Comparison of ENCODE assay signal across 18 cellular contexts in the genomic region with DNA sequence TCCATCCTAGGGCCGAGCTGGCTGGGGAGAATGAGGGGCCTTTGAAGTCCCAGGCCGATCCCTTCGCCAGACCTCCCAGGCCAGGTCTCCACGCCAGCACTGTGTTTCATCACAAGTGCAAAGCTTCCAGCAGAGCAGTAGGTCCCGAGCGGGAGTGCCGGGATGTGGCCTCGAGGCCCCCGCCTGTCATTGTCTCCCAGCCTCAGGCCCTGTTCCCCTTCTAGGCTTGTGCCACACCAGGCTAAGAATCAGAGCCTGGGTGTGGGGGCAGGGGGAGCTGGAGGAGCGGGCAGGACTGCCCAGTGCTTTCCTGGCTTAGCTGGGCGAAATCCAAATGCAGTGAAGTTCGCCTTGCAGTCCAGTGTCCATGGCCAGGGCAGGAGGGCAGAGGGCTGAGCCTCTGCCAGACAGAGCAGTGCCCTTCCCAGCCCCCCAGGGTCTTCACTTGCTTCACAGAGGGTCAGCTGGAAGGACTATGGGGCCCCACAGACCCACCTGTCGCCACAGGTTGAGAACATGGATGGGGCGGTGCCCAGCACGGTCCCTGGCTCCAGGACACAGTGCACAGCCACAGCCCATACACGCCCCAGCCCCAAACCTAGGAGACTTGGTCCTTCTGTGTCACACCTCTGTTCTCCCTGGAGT. TPM values are rescaled to one million over a fixed set of nuclear protein-coding genes. Genes with fewer than 3 reads are reported as not detected.
DNase-seq lines count a peak whose midpoint lies in the region; ATAC-seq, FAIRE-seq and TF ChIP-seq lines count a peak whose summit lies in the region.
"Had no signal": no experiment of that assay in that cellular context is flagged by ENCODE, and none has a peak within 500 bp of the region (broad histone marks: within the 10 kb centered on the region; RNA-seq: fewer than 3 reads in every experiment).

No MANE protein-coding gene starts in this region.

- BruUV-seq in HCT116 (replicated peaks; lab: Mats Ljungman, UMichigan): no TSS peak
- BruUV-seq in GM12878 (replicated peaks; lab: Mats Ljungman, UMichigan): no TSS peak

- no peak for FAIRE-seq in GM12878 (lab: Jason Lieb, UNC)
- FAIRE-seq: GM18507 had no signal

- H3K9ac ChIP-seq in HCT116 (ENCODE audit: low read length): no peak overlapping the region
- H3K9ac ChIP-seq in GM12878 (ENCODE audit: control insufficient read depth, insufficient read depth, low read length): no peak overlapping the region

- no peaks in the 10 kb centered on the region for H3K9me2 ChIP-seq in HCT116 (ENCODE audit: insufficient read depth)

- no peak overlapping the region for H3K27ac ChIP-seq in HCT116 (ENCODE audit: low read depth, low read length)
- H3K27ac ChIP-seq in GM12878 (ENCODE audit: control insufficient read depth, insufficient read depth): no peak overlapping the region
- H3K27ac ChIP-seq in sigmoid colon: peak overlapping the region in 1 of 4 donors; percentile 18
- H3K27ac ChIP-seq in brain microvascular endothelial cell: no peak overlapping the region
- H3K27ac ChIP-seq: PC-9 had no signal

- H2AFZ ChIP-seq in HCT116 (ENCODE audit: low read depth, low read length, poor library complexity, severe bottlenecking) (no peak overlapping the region), GM12878 (ENCODE audit: control insufficient read depth, low read depth, low read length) (no peak overlapping the region)
- H2AFZ ChIP-seq: PC-9 had no signal

- in situ Hi-C loops in GM12878 (cut with MboI): no loop called here
- in situ Hi-C loops in brain microvascular endothelial cell (cut with HindIII; ENCODE audit: low pct_ligation_motif_present, low sequenced_read_pairs): no loop called here

- TF ChIP-seq RAD21 in HCT116 (IDR thresholded peaks at IDR 0.05; ENCODE audit: low read depth): no peak
- no peak for TF ChIP-seq RAD21 in GM12878 (IDR thresholded peaks at IDR 0.05; ENCODE audit: insufficient read depth, low read depth, low read length)

- TF ChIP-seq CTCF in HCT116 (IDR thresholded peaks at IDR 0.05 in 2 of 3, conservative IDR thresholded peaks at IDR 0.05 in 1 of 3; ENCODE audit: borderline replicate concordance in 1 of 3, insufficient read depth in 1 of 3, low read depth in 2 of 3, low read length in 2 of 3) (no peak), GM12878 (IDR thresholded peaks at IDR 0.05 in 2 of 3, conservative IDR thresholded peaks at IDR 0.05 in 1 of 3; ENCODE audit: control insufficient read depth in 2 of 3, extremely low read depth in 1 of 3, insufficient read depth in 1 of 3, low read depth in 3 of 3, low read length in 3 of 3) (no peak), sigmoid colon (IDR thresholded peaks at IDR 0.05) (no peak), brain microvascular endothelial cell (IDR thresholded peaks at IDR 0.05; ENCODE audit: low read depth, low read length, missing control alignments) (no peak), endothelial cell (IDR thresholded peaks at IDR 0.05; ENCODE audit: unreplicated experiment) (no peak)

- RAD21 ChIA-PET in HCT116 (lab: Charles Lee; ENCODE audit: low non-redundant PET in 1 of 2, low total read pairs in 2 of 2, uncharacterized antibody in 2 of 2, unreplicated experiment in 2 of 2) (no interaction called here), GM12878 (lab: Charles Lee; ENCODE audit: unreplicated experiment) (interaction anchor here (0.8 kb wide), 1 partner anchor 15 kb away, joined by 3 read pairs; no protein-coding TSS in a partner anchor)

- H3K9me3 Mint-ChIP-seq in endothelial cell (ENCODE audit: unreplicated experiment): no peaks in the 10 kb centered on the region
- H3K9me3 Mint-ChIP-seq: activated CD8-positive, alpha-beta T cell treated with anti-CD3 and anti-CD28 coated beads for 36 hours; activated naive CD8-positive, alpha-beta T cell treated with anti-CD3 and anti-CD28 coated beads, Interleukin-2, amount 10 ng/mL, durations not matched to agents 7 days and 5 days; central memory CD8-positive, alpha-beta T cell had no signal

- H3K36me3 ChIP-seq in HCT116 (ENCODE audit: control insufficient read depth in 1 of 2, insufficient read depth in 2 of 2, low read length in 2 of 2) (no peaks in the 10 kb centered on the region), GM12878 (ENCODE audit: control insufficient read depth in 2 of 2, insufficient read depth in 2 of 2, low read length in 1 of 2) (0 out of 4 replicates have a peak, but pooled peaks cover 0 to 1% of the 10 kb centered on the region in 2 experiments), sigmoid colon (no peaks in the 10 kb centered on the region), brain microvascular endothelial cell (replicated peaks) (no peaks in the 10 kb centered on the region)

- H4K20me1 ChIP-seq in HCT116 (ENCODE audit: insufficient read depth): peaks cover 9% of the 10 kb centered on the region; the same call in 1 of the 2 replicates
- H4K20me1 ChIP-seq in GM12878 (ENCODE audit: control insufficient read depth, insufficient read depth): no peaks in the 10 kb centered on the region

- H3K4me1 ChIP-seq in HCT116 (ENCODE audit: control insufficient read depth in 1 of 2, insufficient read depth in 2 of 2, low read length in 2 of 2): peaks cover 15 to 19% of the 10 kb centered on the region in 2 experiments
- H3K4me1 ChIP-seq in GM12878 (ENCODE audit: control insufficient read depth, insufficient read depth, low read length): peaks cover 11% of the 10 kb centered on the region
- peaks cover 0 to 30% (median 24%) of the 10 kb centered on the region in 4 donors for H3K4me1 ChIP-seq in sigmoid colon

- H3K4me3 ChIP-seq in HCT116 (replicated peaks in 1 of 2; ENCODE audit: low read depth in 1 of 2, low read length in 2 of 2) (no peak overlapping the region), GM12878 (no peak overlapping the region), sigmoid colon (no peak overlapping the region), brain microvascular endothelial cell (ENCODE audit: low read depth, low read length) (no peak overlapping the region)
- H3K4me3 ChIP-seq: lung, PC-9 had no signal

- SMC1A ChIA-PET in GM12878 (lab: Charles Lee; ENCODE audit: uncharacterized antibody, unreplicated experiment): interaction anchor here (0.6 to 1.1 kb wide), 3 partner anchors 15 to 166 kb away, joined by 3 to 4 read pairs (median 3); no protein-coding TSS in a partner anchor

- no peaks in the 10 kb centered on the region for H3K36me3 Mint-ChIP-seq in endothelial cell (ENCODE audit: low read depth, unreplicated experiment)
- H3K36me3 Mint-ChIP-seq: activated naive CD8-positive, alpha-beta T cell treated with anti-CD3 and anti-CD28 coated beads, Interleukin-2, amount 10 ng/mL, durations not matched to agents 7 days and 5 days had no signal

- ATAC-seq in HCT116: peak; percentile 6; the same call in 1 of the 2 replicates
- peak; percentile 61 for ATAC-seq in GM12878
- no peak for ATAC-seq in HG03520 (IDR thresholded peaks at IDR 0.05; ENCODE audit: unreplicated experiment)
- ATAC-seq: activated CD8-positive, alpha-beta T cell treated with anti-CD3 and anti-CD28 coated beads for 36 hours had no signal

- intact Hi-C loops in HCT116 (cut with micrococcal nuclease): no loop called here
- intact Hi-C loops in GM12878 (cut with micrococcal nuclease; ENCODE audit: unreplicated experiment): no loop called here
- intact Hi-C loops in sigmoid colon (cut with DNase I): no loop called here

- CTCF ChIA-PET in HCT116 (lab: Charles Lee): no interaction called here
- CTCF ChIA-PET in GM12878 (lab: Yijun Ruan, JAX): interaction anchor here (1.4 kb wide), 1 partner anchor 20 kb away, joined by 6 read pairs; a partner anchor contains a TSS

- H3K9me3 ChIP-seq in HCT116 (ENCODE audit: control insufficient read depth in 1 of 2, insufficient read depth in 1 of 2, low read depth in 1 of 2, low read length in 2 of 2) (no peaks in the 10 kb centered on the region), GM12878 (replicated peaks; ENCODE audit: control insufficient read depth, insufficient read depth, low read length) (no peaks in the 10 kb centered on the region), sigmoid colon (no peaks in the 10 kb centered on the region)

- no peak overlapping the region for H3K27ac Mint-ChIP-seq in endothelial cell (ENCODE audit: unreplicated experiment)
- H3K27ac Mint-ChIP-seq: activated CD8-positive, alpha-beta T cell treated with anti-CD3 and anti-CD28 coated beads for 36 hours; B cell had no signal

- peaks cover 26% of the 10 kb centered on the region; the same call in 1 of the 2 replicates for H3K79me2 ChIP-seq in HCT116 (ENCODE audit: insufficient read depth, low read length)
- H3K79me2 ChIP-seq in GM12878 (ENCODE audit: control insufficient read depth, insufficient read depth, low read length): no peaks in the 10 kb centered on the region; the same call in 1 of the 2 replicates

- H3K27me3 Mint-ChIP-seq in endothelial cell (ENCODE audit: unreplicated experiment): peaks cover 5% of the 10 kb centered on the region
- H3K27me3 Mint-ChIP-seq: activated CD8-positive, alpha-beta T cell treated with anti-CD3 and anti-CD28 coated beads for 36 hours; activated naive CD8-positive, alpha-beta T cell treated with anti-CD3 and anti-CD28 coated beads, Interleukin-2, amount 10 ng/mL, durations not matched to agents 7 days and 5 days; B cell; central memory CD8-positive, alpha-beta T cell had no signal

- TF ChIP-seq POLR2A in HCT116 (IDR thresholded peaks at IDR 0.05; ENCODE audit: borderline replicate concordance, extremely low read depth, insufficient read depth, insufficient read length) (no peak), GM12878 (IDR thresholded peaks at IDR 0.05; ENCODE audit: low read depth, low read length) (no peak), sigmoid colon (IDR thresholded peaks at IDR 0.05) (no peak)

- H3K4me2 ChIP-seq in HCT116 (ENCODE audit: low read length) (no peak overlapping the region), GM12878 (ENCODE audit: control insufficient read depth, insufficient read depth) (no peak overlapping the region)
- H3K4me2 ChIP-seq: PC-9 had no signal

- WGBS in GM12878 (ENCODE audit: insufficient coverage, insufficient replicate concordance, low lambda C conversion rate, missing lambda C conversion rate): 72% methylated on average over 16 of the region's 16 CpGs
- WGBS in sigmoid colon, 2 donors: 75% methylated on average over 16 of the region's 16 CpGs

- no peak for TF ChIP-seq EP300 in GM12878 (IDR thresholded peaks at IDR 0.05; ENCODE audit: borderline replicate concordance in 1 of 2, control insufficient read depth in 1 of 2, low read depth in 2 of 2, low read length in 2 of 2)
- no peak for TF ChIP-seq EP300 in sigmoid colon (IDR thresholded peaks at IDR 0.05)

- H3K27me3 ChIP-seq in HCT116 (ENCODE audit: insufficient read depth, low read length): no peaks in the 10 kb centered on the region
- H3K27me3 ChIP-seq in GM12878 (replicated peaks in 1 of 2; ENCODE audit: control insufficient read depth in 2 of 2, insufficient read depth in 2 of 2, low read length in 1 of 2): no peaks in the 10 kb centered on the region
- no peaks in the 10 kb centered on the region for H3K27me3 ChIP-seq in sigmoid colon
- H3K27me3 ChIP-seq in brain microvascular endothelial cell (replicated peaks): no peaks in the 10 kb centered on the region

- POLR2A ChIA-PET in HCT116 (lab: Charles Lee): interaction anchor here (0.6 kb wide), 1 partner anchor 20 kb away, joined by 3 read pairs; a partner anchor contains a TSS
- POLR2A ChIA-PET in GM12878 (lab: Charles Lee): interaction anchor here (0.6 to 1.9 kb wide), 5 partner anchors 9 to 395 kb away, joined by 3 to 4 read pairs (median 3); a partner anchor contains a TSS

- H3K4me1 Mint-ChIP-seq in endothelial cell (ENCODE audit: unreplicated experiment): peaks cover 6% of the 10 kb centered on the region

- DNase-seq in HCT116 (ENCODE audit: low read depth, low spot score): no peak
- DNase-seq in GM12878 (ENCODE audit: low read depth, low spot score): no peak
- peak; percentile 70 for DNase-seq in islet precursor cell
- peak; percentile 89 for DNase-seq in sigmoid colon
- no peak for DNase-seq in brain microvascular endothelial cell
- DNase-seq in AG20443 (ENCODE audit: low spot score): no peak
- no peak for DNase-seq in endothelial cell (ENCODE audit: low spot score)
- DNase-seq: activated CD8-positive, alpha-beta T cell treated with anti-CD3 and anti-CD28 coated beads for 36 hours; activated naive CD8-positive, alpha-beta T cell treated with anti-CD3 and anti-CD28 coated beads, Interleukin-2, amount 10 ng/mL, durations not matched to agents 7 days and 5 days; DMS 273 treated with DMSO at 0.1 percent for 48 hours; KBM-7; PC-9; stimulated activated CD4-positive, alpha-beta T cell treated with anti-CD3 and anti-CD28 coated beads, Interleukin-1b, Interleukin-23, amount 100 ng/mL, for 48 hours had no signal

- no peak overlapping the region for H3K4me3 Mint-ChIP-seq in endothelial cell (ENCODE audit: unreplicated experiment)
- H3K4me3 Mint-ChIP-seq: activated CD8-positive, alpha-beta T cell treated with anti-CD3 and anti-CD28 coated beads for 36 hours; activated naive CD8-positive, alpha-beta T cell treated with anti-CD3 and anti-CD28 coated beads, Interleukin-2, amount 10 ng/mL, durations not matched to agents 7 days and 5 days; B cell; central memory CD8-positive, alpha-beta T cell had no signal

RNA-seq across cellular contexts. Expression of a gene that starts 20.2 kb away (rescaled TPM):
- total RNA-seq in HCT116 (2021; ENCODE audit: unreplicated experiment): 50.8 TPM
- polyA plus RNA-seq in HCT116 (2012): 32.8 and 40.7 TPM in 2 replicates
- 217 and 258 TPM in 2 replicates for total RNA-seq in GM12878 (2013; cell fraction: nucleolus; rRNA removed)
- 13.0 and 14.7 TPM in 2 replicates for total RNA-seq in GM12878 (2014; rRNA removed)
- 7.9 and 8.1 TPM in 2 replicates for total RNA-seq in GM12878 (2014; rRNA removed; fragmentation: Illumina TruSeq; extraction: Trizol)
- 23.5 and 26.8 TPM in 2 replicates for total RNA-seq in GM12878 (2021)
- 6.9 TPM for polyA plus RNA-seq in GM12878 (2011; ENCODE audit: low read depth)
- 21.8 and 46.7 TPM in 2 replicates for polyA plus RNA-seq in GM12878 (2011; rRNA removed)
- polyA plus RNA-seq in GM12878 (2011; cell fraction: cytosol; rRNA removed): 38.7 and 47.0 TPM in 2 replicates
- 115 and 127 TPM in 2 replicates for polyA plus RNA-seq in GM12878 (2011; cell fraction: nucleus; rRNA removed)
- polyA plus RNA-seq in GM12878 (2012): 14.6 and 20.5 TPM in 2 replicates
- 10.2 and 14.2 TPM in 2 replicates for polyA plus RNA-seq in GM12878 (2014; fragmentation: Illumina TruSeq; extraction: Trizol)
- 1 to 10 TPM; 1.6 to 2.6 TPM for polyA plus RNA-seq in GM12878 (2014; fragmentation: Nextera tagmentation; extraction: Ambion mirVana)
- 13.3 and 14.6 TPM in 2 replicates for polyA plus RNA-seq in GM12878 (2014; rRNA removed)
- 10 to 100 TPM; 18.8 to 19.4 TPM for polyA plus RNA-seq in GM12878 (2016; fragmentation: Nextera tagmentation; extraction: Ambion mirVana)
- polyA minus RNA-seq in GM12878 (2011; rRNA and poly(A)+ RNA removed): 48.5 and 62.2 TPM in 2 replicates
- polyA minus RNA-seq in GM12878 (2011; cell fraction: cytosol; rRNA and poly(A)+ RNA removed): 12.2 and 18.8 TPM in 2 replicates
- polyA minus RNA-seq in GM12878 (2011; cell fraction: nucleus; rRNA and poly(A)+ RNA removed): 57.4 and 65.9 TPM in 2 replicates
- total RNA-seq in sigmoid colon: 10 to 100 TPM; 24.5 to 29.3 (median 28.5) TPM
- 10 to 100 TPM; 10.2 to 33.2 (median 13.9) TPM for polyA plus RNA-seq in sigmoid colon
- 32.3 TPM for total RNA-seq in endothelial cell (ENCODE audit: unreplicated experiment)

Comparison
In these comparisons a context has a peak if more than half of its experiments do, and no peak if none do; other contexts are left out.
1. DNase-seq: peak in islet precursor cell (single experiment) and sigmoid colon (single experiment); none in HCT116 (single experiment), GM12878 (single experiment), brain microvascular endothelial cell (single experiment), AG20443 (single experiment) and endothelial cell (single experiment).